ENCODE assay signal across 8 cellular contexts in genomic region chr2:46097714-46098480, GRCh38.
DNase-seq lines count a peak whose midpoint lies in the region; ATAC-seq and TF ChIP-seq lines count a peak whose summit lies in the region.

No MANE protein-coding gene starts in this region.

- no peak overlapping the region for H3K4me3 ChIP-seq in ovary

- ATAC-seq in GM18868 (IDR thresholded peaks at IDR 0.05; ENCODE audit: unreplicated experiment) (no peak), GM19395 (IDR thresholded peaks at IDR 0.05; ENCODE audit: unreplicated experiment) (no peak)

- TF ChIP-seq CTCF in ovary (IDR thresholded peaks at IDR 0.05): no peak

- peaks cover 7% of the 10 kb centered on the region for H3K4me1 ChIP-seq in ovary (ENCODE audit: insufficient read depth)

- no peaks in the 10 kb centered on the region for H3K36me3 ChIP-seq in ovary

- DNase-seq in DMS153 (lab: John Stamatoyannopoulos, UW): peak; percentile 50
- peak; percentile 24 for DNase-seq in RKO (ENCODE audit: low spot score)
- peak; percentile 96 for DNase-seq in fibroblast of gingiva (ENCODE audit: low read depth)
- peak; percentile 67 to 82 (median 78) for DNase-seq in ovary
- DNase-seq in SKM-1 treated with dmso at 0.1 percent for 144 hours (lab: John Stamatoyannopoulos, UW; ENCODE audit: unreplicated experiment): no peak
- DNase-seq in NCI-H1694 treated with DMSO at 0.1 percent for 48 hours (lab: John Stamatoyannopoulos, UW): no peak

- WGBS in ovary, 3 donors: 1 to 22% (median 18%) methylated on average over 4 of the region's 4 CpGs

- no peak for TF ChIP-seq POLR2A in ovary (IDR thresholded peaks at IDR 0.05)

- intact Hi-C loops in ovary (cut with DNase I): no loop called here

- peak overlapping the region in 1 of 2 donors; percentile 65 for H3K27ac ChIP-seq in ovary

- no peaks in the 10 kb centered on the region for H3K27me3 ChIP-seq in ovary

- no peaks in the 10 kb centered on the region for H3K9me3 ChIP-seq in ovary

- TF ChIP-seq EP300 in ovary (IDR thresholded peaks at IDR 0.05): no peak

Comparison
In these comparisons a context has a peak if more than half of its experiments do, and no peak if none do; other contexts are left out.
1. DNase-seq: peak in DMS153 (single experiment), RKO (single experiment), fibroblast of gingiva (single experiment) and ovary (5 of 5); none in SKM-1 treated with dmso at 0.1 percent for 144 hours (single experiment) and NCI-H1694 treated with DMSO at 0.1 percent for 48 hours (single experiment).